In genomic region chr2:109324859-109325258, GRCh38 we compare ENCODE assay signal across 9 cellular contexts.
DNase-seq lines count a peak whose midpoint lies in the region; ATAC-seq, FAIRE-seq and TF ChIP-seq lines count a peak whose summit lies in the region.
"Had no signal": no experiment of that assay in that cellular context is flagged by ENCODE, and none has a peak within 500 bp of the region (broad histone marks: within the 10 kb centered on the region; RNA-seq: fewer than 3 reads in every experiment).

No MANE protein-coding gene starts in this region.

- no peaks in the 10 kb centered on the region for H3K36me3 ChIP-seq in upper lobe of left lung

- WGBS in upper lobe of left lung, 2 donors, result 64 to 76% methylated on average over 7 of the region's 7 CpGs

- no peak for TF ChIP-seq CTCF in upper lobe of left lung (IDR thresholded peaks at IDR 0.05)

- DNase-seq in MV-4-11 (lab: John Stamatoyannopoulos, UW) (peak; percentile 76), lung microvascular endothelial cell (ENCODE audit: low read depth in 2 of 2) (peak; percentile 54 to 95), upper lobe of left lung (no peak), occipital lobe (lab: John Stamatoyannopoulos, UW) (no peak), RKO (ENCODE audit: low spot score) (no peak)
- DNase-seq: activated CD4-positive, alpha-beta T cell treated with anti-CD3 and anti-CD28 coated beads for 48 hours; islet precursor cell had no signal

- no peaks in the 10 kb centered on the region for H3K27me3 ChIP-seq in upper lobe of left lung

- TF ChIP-seq POLR2A in upper lobe of left lung (IDR thresholded peaks at IDR 0.05), result no peak

- H3K27ac ChIP-seq in upper lobe of left lung, result peak overlapping the region; percentile 18 to 85 (median 44)

- ATAC-seq in upper lobe of left lung (ENCODE audit: low FRiP score in 2 of 2) (peak; percentile 56 to 86), GM21737 (IDR thresholded peaks at IDR 0.05; ENCODE audit: unreplicated experiment) (no peak)

- peaks cover 25 to 44% (median 36%) of the 10 kb centered on the region in 4 donors for H3K4me1 ChIP-seq in upper lobe of left lung

- no peak overlapping the region for H3K4me3 ChIP-seq in upper lobe of left lung

- TF ChIP-seq EP300 in upper lobe of left lung (IDR thresholded peaks at IDR 0.05), result peak in 2 of 4 donors; percentile 61 to 78

- peak; percentile 58 for FAIRE-seq in endometrium (lab: Jason Lieb, UNC)

- H3K9me3 ChIP-seq in upper lobe of left lung, result no peaks in the 10 kb centered on the region

Comparison
In these comparisons a context has a peak if more than half of its experiments do, and no peak if none do; other contexts are left out.
1. DNase-seq: peak in MV-4-11 (single experiment) and lung microvascular endothelial cell (2 of 2); none in upper lobe of left lung (0 of 2), occipital lobe (single experiment) and RKO (single experiment).